In the genomic region with DNA sequence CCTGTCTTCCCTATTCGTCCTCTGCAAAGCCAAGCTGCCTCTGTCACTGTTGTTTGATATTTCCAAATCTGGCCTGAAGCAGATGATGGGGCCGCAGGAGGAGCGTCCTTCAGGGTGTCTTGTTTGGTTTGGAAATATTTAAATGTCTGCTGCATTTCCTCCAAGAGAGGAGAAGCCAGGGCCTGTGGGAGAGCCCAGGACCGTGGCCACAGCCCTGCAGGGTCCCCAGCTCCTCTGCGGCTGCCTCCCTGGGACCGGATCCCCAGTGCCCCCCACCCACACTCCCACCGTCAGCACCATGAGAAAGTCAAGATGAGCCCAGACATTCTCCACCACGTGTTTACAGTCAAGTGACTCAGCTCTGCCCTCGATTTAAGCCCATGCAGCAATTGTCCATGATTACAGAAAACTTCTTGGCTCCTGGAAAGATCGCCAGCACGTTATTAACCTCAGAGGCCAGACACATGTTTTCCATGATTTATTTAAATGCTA, we compare ENCODE assay signal across 20 cellular contexts. TPM values are rescaled to one million over a fixed set of nuclear protein-coding genes. Genes with fewer than 3 reads are reported as not detected.
DNase-seq lines count a peak whose midpoint lies in the region; ATAC-seq and TF ChIP-seq lines count a peak whose summit lies in the region.
"Had no signal": no experiment of that assay in that cellular context is flagged by ENCODE, and none has a peak within 500 bp of the region (broad histone marks: within the 10 kb centered on the region; RNA-seq: fewer than 3 reads in every experiment).

No MANE protein-coding gene starts in this region.

- H3K27me3 ChIP-seq in body of pancreas (no peaks in the 10 kb centered on the region), hepatocyte (peaks cover 4% of the 10 kb centered on the region)

- H3K4me2 ChIP-seq in hepatocyte, result no peak overlapping the region

- H3K27ac ChIP-seq in body of pancreas, result no peak overlapping the region
- H3K27ac ChIP-seq in hepatocyte, result peak overlapping the region; percentile 36
- peak overlapping the region; percentile 48 for H3K27ac ChIP-seq in urinary bladder (ENCODE audit: low read depth)
- no peak overlapping the region for H3K27ac ChIP-seq in caudate nucleus (ENCODE audit: low read depth, low read length)
- H3K27ac ChIP-seq: lower lobe of right lung, thoracic aorta had no signal

- TF ChIP-seq CTCF in body of pancreas (IDR thresholded peaks at IDR 0.05) (no peak), hepatocyte (IDR thresholded peaks at IDR 0.05; ENCODE audit: poor library complexity) (no peak)

- no peaks in the 10 kb centered on the region for H3K9me3 ChIP-seq in body of pancreas
- no peaks in the 10 kb centered on the region for H3K9me3 ChIP-seq in hepatocyte (ENCODE audit: low read depth)
- H3K9me3 ChIP-seq: BE2C, Caco-2, lower lobe of right lung, thoracic aorta had no signal

- no peak overlapping the region for H2AFZ ChIP-seq in hepatocyte

- H3K4me1 ChIP-seq in body of pancreas, result no peaks in the 10 kb centered on the region
- no peaks in the 10 kb centered on the region for H3K4me1 ChIP-seq in hepatocyte (ENCODE audit: insufficient read depth)
- no peaks in the 10 kb centered on the region for H3K4me1 ChIP-seq in urinary bladder (ENCODE audit: insufficient read depth)
- H3K4me1 ChIP-seq: BE2C, Caco-2 had no signal

- no peak overlapping the region for H3K4me3 ChIP-seq in body of pancreas
- H3K4me3 ChIP-seq in hepatocyte, result no peak overlapping the region
- H3K4me3 ChIP-seq in urinary bladder (ENCODE audit: low read depth, low read length), result no peak overlapping the region
- H3K4me3 ChIP-seq: lower lobe of right lung, thoracic aorta had no signal

- ATAC-seq in body of pancreas, result peak; percentile 6
- no peak for ATAC-seq in HG02884 (IDR thresholded peaks at IDR 0.05; ENCODE audit: unreplicated experiment)
- ATAC-seq: activated T-helper 17 cell treated with anti-CD3 and anti-CD28 coated beads, Interleukin-2, amount 50 U/mL, for 72 hours; naive thymus-derived CD4-positive, alpha-beta T cell; right cardiac atrium; T-cell had no signal

- peak; percentile 66 for DNase-seq in GM04504 (ENCODE audit: low read depth)
- no peak for DNase-seq in body of pancreas
- DNase-seq in hepatocyte (ENCODE audit: low spot score), result no peak
- DNase-seq in caudate nucleus (lab: John Stamatoyannopoulos, UW), result no peak
- DNase-seq in mucosa of gallbladder (ENCODE audit: low spot score), result no peak
- DNase-seq: activated CD4-positive, alpha-beta T cell treated with anti-CD3 and anti-CD28 coated beads, Interleukin-2, amount 10 ng/mL, durations not matched to agents 24 days and 14 days; BE2C; Caco-2; hypothalamus; lower lobe of right lung; naive thymus-derived CD4-positive, alpha-beta T cell; NCI-H1436; NCI-H524; right cardiac atrium; Right ventricle myocardium superior; T-cell had no signal

- intact Hi-C loops in body of pancreas (cut with DNase I), result no loop called here

- no peaks in the 10 kb centered on the region for H3K79me2 ChIP-seq in hepatocyte

- no peak for TF ChIP-seq POLR2A in body of pancreas (IDR thresholded peaks at IDR 0.05)

- no peaks in the 10 kb centered on the region for H4K20me1 ChIP-seq in hepatocyte (ENCODE audit: insufficient read depth, poor library complexity, severe bottlenecking)

- H3K9me2 ChIP-seq in hepatocyte (replicated peaks; ENCODE audit: insufficient read depth), result no peaks in the 10 kb centered on the region

- WGBS in body of pancreas, 2 donors, result 49 to 58% methylated on average over 11 of the region's 11 CpGs
- 53% methylated on average over 11 of the region's 11 CpGs for WGBS in hepatocyte (ENCODE audit: low lambda C conversion rate, missing lambda C conversion rate)
- WGBS in urinary bladder, result 35% methylated on average over 11 of the region's 11 CpGs

- H3K36me3 ChIP-seq in body of pancreas (replicated peaks in 1 of 2; ENCODE audit: insufficient read depth in 1 of 2, low read depth in 2 of 2) (no peaks in the 10 kb centered on the region), hepatocyte (replicated peaks; ENCODE audit: insufficient read depth, low read depth) (no peaks in the 10 kb centered on the region), urinary bladder (ENCODE audit: insufficient read depth) (no peaks in the 10 kb centered on the region)
- H3K36me3 ChIP-seq: BE2C, lower lobe of right lung, thoracic aorta had no signal

RNA-seq across cellular contexts. Expression of a gene that starts 18.2 kb away (rescaled TPM):
- total RNA-seq in body of pancreas (under 1 TPM in 1 of 2 donors, not detected in 1; 0.26 TPM), hepatocyte (18.0 and 28.0 TPM in 2 replicates), urinary bladder (6.6 TPM), mucosa of gallbladder (3.6 TPM)
- polyA plus RNA-seq in hepatocyte (24.9 and 31.5 TPM in 2 replicates), urinary bladder (13.1 TPM)
- total RNA-seq: activated CD4-positive, alpha-beta T cell treated with anti-CD3 and anti-CD28 coated beads, Interleukin-2, amount 10 ng/mL, durations not matched to agents 24 days and 14 days; activated T-helper 17 cell treated with anti-CD3 and anti-CD28 coated beads, Interleukin-2, amount 50 U/mL, for 72 hours; naive thymus-derived CD4-positive, alpha-beta T cell; T-cell had no signal
- polyA plus RNA-seq: naive thymus-derived CD4-positive, alpha-beta T cell had no signal

Comparison
In these comparisons a context has a peak if more than half of its experiments do, and no peak if none do; other contexts are left out.
1. H3K27ac ChIP-seq: peak in hepatocyte (single experiment) and urinary bladder (single experiment); none in body of pancreas (0 of 4) and caudate nucleus (single experiment).